7 cellular contexts compared by ENCODE assay signal in the genomic region with DNA sequence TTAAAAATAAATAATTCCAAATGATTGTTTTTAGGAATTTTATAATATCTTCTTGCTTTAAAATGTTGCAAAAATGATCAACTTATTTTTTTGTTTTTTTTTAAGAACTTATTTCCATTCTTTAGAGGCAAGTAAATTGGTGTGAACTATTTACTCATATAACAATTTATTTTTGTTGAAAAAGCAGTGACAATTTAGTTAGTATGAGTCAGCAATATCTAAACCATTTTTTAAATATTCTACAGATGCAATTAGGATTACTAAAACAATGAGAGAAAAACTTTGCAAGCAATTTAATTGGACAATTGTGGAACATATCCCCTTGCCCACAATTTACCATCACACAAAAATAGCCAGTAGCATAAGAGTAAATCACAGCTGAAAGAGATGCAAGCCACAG.
"Had no signal": no experiment of that assay in that cellular context is flagged by ENCODE, and none has a peak within 500 bp of the region (broad histone marks: within the 10 kb centered on the region; RNA-seq: fewer than 3 reads in every experiment).

No MANE protein-coding gene starts in this region.

- H3K4me3 ChIP-seq: GM23338 had no signal

- DNase-seq: H9, HCEC 1CT, KG1 had no signal

- H3K27ac ChIP-seq: HL-60 had no signal

- ATAC-seq: GM23338 had no signal

- FAIRE-seq: H1, H54 had no signal

- H3K4me2 ChIP-seq: GM23338 had no signal

- H2AFZ ChIP-seq: GM23338 had no signal
